In genomic region chr10:33774857-33775256, GRCh38 we compare ENCODE assay signal across 8 cellular contexts.
"Had no signal": no experiment of that assay in that cellular context is flagged by ENCODE, and none has a peak within 500 bp of the region (broad histone marks: within the 10 kb centered on the region; RNA-seq: fewer than 3 reads in every experiment).

No MANE protein-coding gene starts in this region.

- H3K36me3 ChIP-seq: HAP-1 had no signal

- DNase-seq: GM23248, GOT3, IMR-90, KG1 had no signal

- H3K9me3 ChIP-seq: HAP-1 had no signal

- H2AFZ ChIP-seq: GM23248 had no signal

- H3K27ac ChIP-seq: GM23248, HL-60 had no signal

- H3K9ac ChIP-seq: GM23248 had no signal

- FAIRE-seq: H54, K562 had no signal

- H3K4me3 ChIP-seq: GM23248, HAP-1, K562 had no signal
